ENCODE assay signal across 23 cellular contexts in the genomic region with DNA sequence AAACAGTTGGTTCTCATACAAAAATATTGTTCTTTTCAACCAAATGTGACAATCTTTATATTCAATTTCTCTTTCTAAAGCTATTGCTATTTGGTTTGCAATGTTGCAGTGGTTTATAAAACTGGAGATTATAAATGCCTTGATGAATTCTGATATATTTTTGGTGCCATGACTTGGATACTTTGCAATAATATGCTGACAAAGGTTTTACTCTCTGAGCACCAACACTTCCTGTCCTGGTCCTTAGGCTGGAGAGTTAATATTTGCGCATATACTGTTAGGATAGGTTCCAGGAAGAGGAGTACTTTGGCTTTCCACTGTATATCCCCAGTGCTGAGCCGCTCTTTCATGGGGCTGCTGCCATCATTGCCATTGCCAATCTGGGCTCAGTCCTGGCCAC.
A peak's percentile ranks its signal among the peaks of the same experiment; 100 is the strongest.
DNase-seq lines count a peak whose midpoint lies in the region; ATAC-seq, FAIRE-seq and TF ChIP-seq lines count a peak whose summit lies in the region.
"Had no signal": no experiment of that assay in that cellular context is flagged by ENCODE, and none has a peak within 500 bp of the region (broad histone marks: within the 10 kb centered on the region; RNA-seq: fewer than 3 reads in every experiment).

No MANE protein-coding gene starts in this region.

- no peak overlapping the region for H3K4me3 Mint-ChIP-seq in stimulated activated memory B cell treated with anti-CD40 and anti-IgM and Interleukin-4, amounts not matched to agents 10 μg/mL and 1 μg/mL and 100 μg/mL, for 72 hours
- H3K4me3 Mint-ChIP-seq: HFFc6, T-helper 17 cell had no signal

- H4K20me1 ChIP-seq in HepG2 (ENCODE audit: insufficient read depth, low read length), result 0 out of 2 replicates have a peak, but pooled peaks cover 4% of the 10 kb centered on the region
- no peaks in the 10 kb centered on the region; the same call in 1 of the 2 replicates for H4K20me1 ChIP-seq in IMR-90 (ENCODE audit: insufficient read depth, low read length)
- H4K20me1 ChIP-seq in K562 (replicated peaks; ENCODE audit: control insufficient read depth, insufficient read depth, low read length), result no peaks in the 10 kb centered on the region; the same call in 1 of the 2 replicates

- H4K8ac ChIP-seq in IMR-90 (ENCODE audit: low read depth in 2 of 2, low read length in 2 of 2), result no peak overlapping the region

- H3K36me3 Mint-ChIP-seq in stimulated activated memory B cell treated with anti-CD40 and anti-IgM and Interleukin-4, amounts not matched to agents 10 μg/mL and 1 μg/mL and 100 μg/mL, for 72 hours, result peaks cover 42% of the 10 kb centered on the region

- no peak overlapping the region for H2AK5ac ChIP-seq in IMR-90 (ENCODE audit: low read depth, low read length)

- no peak overlapping the region for H3K9ac ChIP-seq in HepG2 (ENCODE audit: insufficient read depth, low read depth, low read length)
- H3K9ac ChIP-seq in IMR-90 (ENCODE audit: low read depth, low read length), result no peak overlapping the region
- peak overlapping the region in 1 of 2 experiments; percentile 38; a peak in 1 of 4 replicates for H3K9ac ChIP-seq in K562 (ENCODE audit: insufficient read depth in 1 of 2, low read depth in 2 of 2, low read length in 2 of 2)

- WGBS in HepG2 (ENCODE audit: low lambda C conversion rate), result 100% methylated on average over 2 of the region's 2 CpGs
- 100% methylated on average over 1 of the region's 2 CpGs for WGBS in right lobe of liver (ENCODE audit: insufficient coverage, low coverage, low lambda C conversion rate, missing lambda C conversion rate)
- WGBS in IMR-90 (ENCODE audit: extremely low coverage in 2 of 2, insufficient read length in 1 of 2), 2 experiments, result 100% methylated on average over 2 of the region's 2 CpGs; no CpG with 5 or more reads in 1 of the 2 experiments
- WGBS in K562 (ENCODE audit: insufficient coverage, low coverage, missing lambda C conversion rate), result 94% methylated on average over 2 of the region's 2 CpGs

- H2BK20ac ChIP-seq in IMR-90 (ENCODE audit: low read depth, low read length), result no peak overlapping the region

- H3K27ac Mint-ChIP-seq in stimulated activated memory B cell treated with anti-CD40 and anti-IgM and Interleukin-4, amounts not matched to agents 10 μg/mL and 1 μg/mL and 100 μg/mL, for 72 hours, result no peak overlapping the region
- H3K27ac Mint-ChIP-seq: HFFc6, T-helper 17 cell had no signal

- H3K4ac ChIP-seq in IMR-90 (ENCODE audit: low read depth, low read length), result no peak overlapping the region

- no peak overlapping the region for H3K27ac ChIP-seq in HepG2 (ENCODE audit: extremely low read length, insufficient read depth, low read length)
- H3K27ac ChIP-seq in right lobe of liver, result no peak overlapping the region
- H3K27ac ChIP-seq in IMR-90 (ENCODE audit: insufficient read depth, low read length), result no peak overlapping the region
- no peak overlapping the region for H3K27ac ChIP-seq in K562 (ENCODE audit: extremely low read depth, low read depth, low read length)

- TF ChIP-seq CTCF in HepG2 (CRISPR knock-in tag; IDR thresholded peaks at IDR 0.05) (no peak), right lobe of liver (IDR thresholded peaks at IDR 0.05) (no peak), IMR-90 (conservative IDR thresholded peaks at IDR 0.05; ENCODE audit: low read depth, low read length) (no peak), K562 (IDR thresholded peaks at IDR 0.05 in 2 of 3, conservative IDR thresholded peaks at IDR 0.05 in 1 of 3; ENCODE audit: insufficient read depth in 2 of 3, low read depth in 1 of 3, low read length in 3 of 3) (no peak), foreskin fibroblast (IDR thresholded peaks at IDR 0.05; ENCODE audit: low read depth, low read length) (no peak)

- no peaks in the 10 kb centered on the region for H3K79me2 ChIP-seq in HepG2 (ENCODE audit: insufficient read depth, low read length)
- peaks cover 63% of the 10 kb centered on the region for H3K79me2 ChIP-seq in K562 (ENCODE audit: control insufficient read depth, insufficient read depth, low read length)

- no peak overlapping the region for H2AK9ac ChIP-seq in IMR-90 (replicated peaks; ENCODE audit: low read depth, low read length, poor library complexity)

- no peak overlapping the region for H2BK5ac ChIP-seq in IMR-90 (ENCODE audit: low read depth, low read length, poor library complexity, severe bottlenecking)

- intact Hi-C loops in HepG2 (cut with micrococcal nuclease; ENCODE audit: unreplicated experiment), result loop anchor here (5.0 kb wide), 1 partner anchor 263 kb away; no protein-coding TSS in a partner anchor
- intact Hi-C loops in right lobe of liver (cut with DNase I), result no loop called here
- intact Hi-C loops in IMR-90 (cut with micrococcal nuclease), result loop anchor here (5.0 to 10.0 kb wide), 3 partner anchors 47 to 113 kb away; no protein-coding TSS in a partner anchor
- intact Hi-C loops in K562 (cut with micrococcal nuclease), result loop anchor here (5.0 kb wide), 1 partner anchor 263 kb away; no protein-coding TSS in a partner anchor

- no peak overlapping the region for H3K4me2 ChIP-seq in HepG2 (ENCODE audit: low read depth, low read length)
- no peak overlapping the region for H3K4me2 ChIP-seq in IMR-90 (ENCODE audit: low read depth, low read length)
- H3K4me2 ChIP-seq in K562 (ENCODE audit: insufficient read depth, low read length), result no peak overlapping the region

- no peak overlapping the region for H4K91ac ChIP-seq in IMR-90 (ENCODE audit: insufficient read depth, low read depth, low read length)

- H3K27me3 ChIP-seq in HepG2 (ENCODE audit: control insufficient read depth in 1 of 2, insufficient read depth in 2 of 2, low read length in 2 of 2), result no peaks in the 10 kb centered on the region
- H3K27me3 ChIP-seq in right lobe of liver, result no peaks in the 10 kb centered on the region
- H3K27me3 ChIP-seq in IMR-90 (ENCODE audit: control insufficient read depth, insufficient read depth, low read length), result no peaks in the 10 kb centered on the region
- H3K27me3 ChIP-seq in K562 (ENCODE audit: control insufficient read depth in 2 of 2, insufficient read depth in 2 of 2, low read length in 2 of 2), result no peaks in the 10 kb centered on the region

- no peak overlapping the region for H2BK120ac ChIP-seq in IMR-90 (ENCODE audit: low read depth, low read length)

- POLR2A ChIA-PET in HepG2 (lab: Yijun Ruan, JAX), result no interaction called here
- POLR2A ChIA-PET in IMR-90 (lab: Charles Lee; ENCODE audit: unreplicated experiment), result no interaction called here
- POLR2A ChIA-PET in K562 (lab: Yijun Ruan, JAX), result no interaction called here

- H3K56ac ChIP-seq in IMR-90 (ENCODE audit: extremely low read depth, insufficient read depth, low read length), result no peak overlapping the region

- no peak for TF ChIP-seq POLR2A in HepG2 (IDR thresholded peaks at IDR 0.05; ENCODE audit: insufficient read depth in 1 of 2, low read depth in 2 of 2, low read length in 2 of 2)
- TF ChIP-seq POLR2A in right lobe of liver (IDR thresholded peaks at IDR 0.05), result no peak
- no peak for TF ChIP-seq POLR2A in IMR-90 (IDR thresholded peaks at IDR 0.05; ENCODE audit: low read depth, low read length)
- TF ChIP-seq POLR2A in K562 (conservative IDR thresholded peaks at IDR 0.05), result no peak

- dilution Hi-C loops in IMR-90 (cut with HindIII; ENCODE audit: low sequenced_read_pairs, unreplicated experiment), result no loop called here

- H3K9me3 Mint-ChIP-seq in stimulated activated memory B cell treated with anti-CD40 and anti-IgM and Interleukin-4, amounts not matched to agents 10 μg/mL and 1 μg/mL and 100 μg/mL, for 72 hours, result no peaks in the 10 kb centered on the region
- H3K9me3 Mint-ChIP-seq: CD4-positive, alpha-beta memory T cell; H9; HFFc6 had no signal

- in situ Hi-C loops in HepG2 (cut with HindIII; ENCODE audit: extremely low pct_ligation_motif_present, low pct_unique_long_range_greater_than_20kb) (loop anchor here (10.0 kb wide), 1 partner anchor 265 kb away; no protein-coding TSS in a partner anchor), IMR-90 (cut with MboI; ENCODE audit: low sequenced_read_pairs) (loop anchor here (25.0 kb wide), 1 partner anchor 398 kb away; no protein-coding TSS in a partner anchor), K562 (cut with MboI) (no loop called here)

- no peak for TF ChIP-seq RAD21 in HepG2 (CRISPR knock-in tag; IDR thresholded peaks at IDR 0.05)
- no peak for TF ChIP-seq RAD21 in IMR-90 (IDR thresholded peaks at IDR 0.05; ENCODE audit: low read length)
- TF ChIP-seq RAD21 in K562 (CRISPR knock-in tag; conservative IDR thresholded peaks at IDR 0.05 in 1 of 2, IDR thresholded peaks at IDR 0.05 in 1 of 2), result no peak

- no peak overlapping the region for H3K23ac ChIP-seq in IMR-90 (ENCODE audit: low read depth, low read length)

- TF ChIP-seq EP300 in HepG2 (IDR thresholded peaks at IDR 0.05; ENCODE audit: low read depth in 2 of 2, low read length in 2 of 2) (no peak), HepG2 (CRISPR knock-in tag; IDR thresholded peaks at IDR 0.05; ENCODE audit: borderline replicate concordance) (no peak), K562 (IDR thresholded peaks at IDR 0.05; ENCODE audit: low read length) (no peak)

- H3K9me3 ChIP-seq in HepG2 (ENCODE audit: low read length), result no peaks in the 10 kb centered on the region
- no peaks in the 10 kb centered on the region for H3K9me3 ChIP-seq in right lobe of liver
- H3K9me3 ChIP-seq in IMR-90 (ENCODE audit: control insufficient read depth, insufficient read depth, low read length), result no peaks in the 10 kb centered on the region
- H3K9me3 ChIP-seq in K562 (replicated peaks; ENCODE audit: control insufficient read depth, insufficient read depth, low read depth, low read length), result no peaks in the 10 kb centered on the region
- H3K9me3 ChIP-seq: Caco-2 had no signal

- no peaks in the 10 kb centered on the region for H3K36me3 ChIP-seq in HepG2 (replicated peaks in 1 of 2; ENCODE audit: control insufficient read depth in 1 of 2, insufficient read depth in 2 of 2, low read length in 2 of 2)
- no peaks in the 10 kb centered on the region for H3K36me3 ChIP-seq in right lobe of liver
- H3K36me3 ChIP-seq in IMR-90 (ENCODE audit: control insufficient read depth, insufficient read depth, low read length), result no peaks in the 10 kb centered on the region
- H3K36me3 ChIP-seq in K562 (ENCODE audit: control insufficient read depth, insufficient read depth, low read length), result peaks cover 23% of the 10 kb centered on the region; the same call in 1 of the 3 replicates

- H3K4me1 Mint-ChIP-seq in stimulated activated memory B cell treated with anti-CD40 and anti-IgM and Interleukin-4, amounts not matched to agents 10 μg/mL and 1 μg/mL and 100 μg/mL, for 72 hours, result peaks cover 57% of the 10 kb centered on the region

- H3K4me1 ChIP-seq in HepG2 (ENCODE audit: insufficient read depth, low read length) (no peaks in the 10 kb centered on the region), right lobe of liver (no peaks in the 10 kb centered on the region), IMR-90 (ENCODE audit: control insufficient read depth, insufficient read depth, low read length) (no peaks in the 10 kb centered on the region), K562 (replicated peaks in 1 of 2; ENCODE audit: control insufficient read depth in 2 of 2, insufficient read depth in 2 of 2, low read length in 2 of 2) (peaks cover 3 to 9% of the 10 kb centered on the region in 2 experiments; a peak in 3 of 5 replicates)
- H3K4me1 ChIP-seq: Caco-2 had no signal

- ATAC-seq in HepG2 (no peak), right lobe of liver (no peak), IMR-90 (ENCODE audit: low read depth) (no peak), K562 (peak; percentile 33; the same call in 2 of the 3 replicates)
- ATAC-seq in stimulated activated memory B cell treated with anti-CD40 and anti-IgM and Interleukin-4, amounts not matched to agents 10 μg/mL and 1 μg/mL and 100 μg/mL, for 72 hours, result no peak
- ATAC-seq: T-helper 17 cell had no signal

- no peak overlapping the region for H2BK15ac ChIP-seq in IMR-90 (ENCODE audit: low read depth, low read length)

- no peaks in the 10 kb centered on the region for H3K27me3 Mint-ChIP-seq in stimulated activated memory B cell treated with anti-CD40 and anti-IgM and Interleukin-4, amounts not matched to agents 10 μg/mL and 1 μg/mL and 100 μg/mL, for 72 hours
- H3K27me3 Mint-ChIP-seq: CD4-positive, alpha-beta memory T cell; T-helper 17 cell had no signal

- no peak for DNase-seq in HepG2 (ENCODE audit: low spot score)
- DNase-seq in right lobe of liver, result no peak
- no peak for DNase-seq in IMR-90
- DNase-seq in K562 (ENCODE audit: extremely low read depth in 1 of 4, low spot score in 3 of 4), result no peak
- DNase-seq in amygdala (lab: John Stamatoyannopoulos, UW), result no peak
- DNase-seq in foreskin fibroblast, result no peak
- DNase-seq: Caco-2; CD4-positive, alpha-beta memory T cell; DMS 273 treated with DMSO at 0.1 percent for 48 hours; GDM1; H9; HFFc6; KG1; NCI-H1092 treated with DMSO at 0.1 percent for 48 hours; NCI-H1436 treated with DMSO at 0.1 percent for 48 hours; NCI-H1930; NCI-H226; NCI-H524 treated with DMSO at 0.1 percent for 48 hours; NCI-H82; Right ventricle myocardium superior; SW 1271; T-helper 17 cell had no signal

- CTCF ChIA-PET in HepG2 (lab: Yijun Ruan, JAX; ENCODE audit: low intra/inter-chr PET ratio, low total read pairs) (no interaction called here), IMR-90 (lab: Yijun Ruan, JAX) (no interaction called here), K562 (lab: Yijun Ruan, JAX; ENCODE audit: low intra/inter-chr PET ratio) (no interaction called here)

- H3K9me1 ChIP-seq in IMR-90 (ENCODE audit: insufficient read depth, low read length) (no peaks in the 10 kb centered on the region), K562 (ENCODE audit: control insufficient read depth, insufficient read depth, low read length) (no peaks in the 10 kb centered on the region)

- no peak overlapping the region for H3K18ac ChIP-seq in IMR-90 (ENCODE audit: low read depth, low read length)

- H2AFZ ChIP-seq in HepG2 (ENCODE audit: low read length), result no peak overlapping the region
- H2AFZ ChIP-seq in IMR-90 (replicated peaks; ENCODE audit: low read length, poor library complexity), result no peak overlapping the region
- no peak overlapping the region for H2AFZ ChIP-seq in K562 (ENCODE audit: low read depth, low read length)

- no peak overlapping the region for H4K5ac ChIP-seq in IMR-90 (ENCODE audit: low read depth, low read length)

- H3K14ac ChIP-seq in IMR-90 (replicated peaks; ENCODE audit: low read depth, low read length), result no peak overlapping the region

- BruUV-seq in HepG2 (replicated peaks; lab: Mats Ljungman, UMichigan), result no TSS peak
- BruUV-seq in IMR-90 (replicated peaks; lab: Mats Ljungman, UMichigan), result no TSS peak
- BruUV-seq in K562 (replicated peaks; lab: Mats Ljungman, UMichigan), result no TSS peak

- FAIRE-seq in HepG2 (lab: Jason Lieb, UNC) (no peak), K562 (lab: Jason Lieb, UNC) (no peak)

- H3K4me3 ChIP-seq in HepG2 (replicated peaks in 1 of 3; ENCODE audit: insufficient read depth in 1 of 3, low read depth in 2 of 3, low read length in 3 of 3) (no peak overlapping the region), right lobe of liver (no peak overlapping the region), IMR-90 (ENCODE audit: insufficient read depth, low read depth, low read length) (no peak overlapping the region), K562 (no peak overlapping the region), foreskin fibroblast (ENCODE audit: low read depth in 1 of 2, low read length in 2 of 2) (no peak overlapping the region)

- H3K79me1 ChIP-seq in IMR-90 (ENCODE audit: low read depth in 1 of 2, low read length in 2 of 2), result 0 out of 4 replicates have a peak, but pooled peaks cover 0 to 6% of the 10 kb centered on the region in 2 experiments

Comparison
In these comparisons a context has a peak if more than half of its experiments do, and no peak if none do; other contexts are left out.
1. intact Hi-C loops: an anchor here in HepG2 (5.0 kb wide), IMR-90 (5.0 to 10.0 kb wide) and K562 (5.0 kb wide); none called in right lobe of liver.